ENCODE assay signal across 13 cellular contexts in the genomic region with DNA sequence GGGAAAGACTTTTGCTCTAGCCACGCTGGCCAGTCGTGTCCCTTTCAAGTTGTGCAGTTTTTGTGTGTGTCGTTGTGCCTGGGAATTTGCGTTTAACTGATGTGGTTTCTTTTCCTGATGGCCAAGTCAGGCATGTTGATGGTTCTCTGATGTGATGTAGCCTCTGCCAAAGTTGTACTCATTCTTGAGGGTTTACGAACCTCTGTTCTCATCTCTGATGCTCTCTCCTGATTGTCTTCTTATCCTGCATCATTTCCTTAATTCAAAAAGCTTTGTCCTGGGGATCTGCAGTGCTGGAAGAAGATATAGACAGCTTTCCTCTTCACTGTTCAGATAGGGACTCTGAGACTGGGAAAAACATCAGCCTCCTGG. TPM values are rescaled to one million over a fixed set of nuclear protein-coding genes. Genes with fewer than 3 reads are reported as not detected.
A peak's percentile ranks its signal among the peaks of the same experiment; 100 is the strongest.
DNase-seq lines count a peak whose midpoint lies in the region; ATAC-seq and TF ChIP-seq lines count a peak whose summit lies in the region.
"Had no signal": no experiment of that assay in that cellular context is flagged by ENCODE, and none has a peak within 500 bp of the region (broad histone marks: within the 10 kb centered on the region; RNA-seq: fewer than 3 reads in every experiment).

No MANE protein-coding gene starts in this region.

- WGBS in gastroesophageal sphincter (ENCODE audit: low coverage in 1 of 2), 2 donors, result 39 to 50% methylated on average over 4 of the region's 5 CpGs
- 9% methylated on average over 5 of the region's 5 CpGs for WGBS in prostate gland

- TF ChIP-seq POLR2A in gastroesophageal sphincter (IDR thresholded peaks at IDR 0.05) (no peak), prostate gland (IDR thresholded peaks at IDR 0.05) (no peak)

- H3K36me3 ChIP-seq in ACC112 (ENCODE audit: insufficient read depth, low read length) (no peaks in the 10 kb centered on the region), gastroesophageal sphincter (peaks cover 0 to 14% of the 10 kb centered on the region in 2 donors), prostate gland (no peaks in the 10 kb centered on the region), brain microvascular endothelial cell (replicated peaks) (no peaks in the 10 kb centered on the region), MG63 (peaks cover 56% of the 10 kb centered on the region)

- TF ChIP-seq EP300 in gastroesophageal sphincter (IDR thresholded peaks at IDR 0.05), result no peak

- ATAC-seq in gastroesophageal sphincter (no peak), GM19397 (IDR thresholded peaks at IDR 0.05; ENCODE audit: unreplicated experiment) (no peak)

- H3K79me2 ChIP-seq in ACC112 (ENCODE audit: control insufficient read depth, insufficient read depth, low read length, unreplicated experiment), result no peaks in the 10 kb centered on the region

- intact Hi-C loops in prostate gland (cut with DNase I), result no loop called here

- H3K4me3 ChIP-seq in ACC112 (ENCODE audit: low read depth, low read length) (peak overlapping the region; percentile 70; the same call in 1 of the 2 replicates), astrocyte of the spinal cord (ENCODE audit: low read depth, low read length) (no peak overlapping the region), gastroesophageal sphincter (no peak overlapping the region), prostate gland (no peak overlapping the region), brain microvascular endothelial cell (ENCODE audit: low read depth, low read length) (no peak overlapping the region), MG63 (no peak overlapping the region)

- H3K27ac ChIP-seq in ACC112 (ENCODE audit: low read depth, low read length), result peak overlapping the region; percentile 87
- peak overlapping the region; percentile 92 to 100 (median 96) for H3K27ac ChIP-seq in gastroesophageal sphincter
- H3K27ac ChIP-seq in prostate gland, result peak overlapping the region; percentile 94 to 98
- H3K27ac ChIP-seq in brain microvascular endothelial cell, result no peak overlapping the region

- TF ChIP-seq CTCF in astrocyte of the spinal cord (IDR thresholded peaks at IDR 0.05; ENCODE audit: low read depth, low read length), result no peak
- TF ChIP-seq CTCF in gastroesophageal sphincter (IDR thresholded peaks at IDR 0.05), result no peak
- no peak for TF ChIP-seq CTCF in prostate gland (IDR thresholded peaks at IDR 0.05)
- TF ChIP-seq CTCF in brain microvascular endothelial cell (IDR thresholded peaks at IDR 0.05; ENCODE audit: low read depth, low read length, missing control alignments), result no peak

- in situ Hi-C loops in astrocyte of the spinal cord (cut with HindIII; ENCODE audit: low sequenced_read_pairs) (no loop called here), brain microvascular endothelial cell (cut with HindIII; ENCODE audit: low pct_ligation_motif_present, low sequenced_read_pairs) (no loop called here)

- H3K4me1 ChIP-seq in ACC112 (ENCODE audit: control insufficient read depth, insufficient read depth, low read length, unreplicated experiment) (peaks cover 39% of the 10 kb centered on the region), gastroesophageal sphincter (peaks cover 53 to 100% (median 93%) of the 10 kb centered on the region in 3 donors), prostate gland (replicated peaks) (peaks cover 78% of the 10 kb centered on the region)

- H3K27me3 ChIP-seq in ACC112 (ENCODE audit: insufficient read depth, low read length) (no peaks in the 10 kb centered on the region), gastroesophageal sphincter (no peaks in the 10 kb centered on the region), prostate gland (replicated peaks; ENCODE audit: insufficient read depth) (no peaks in the 10 kb centered on the region), brain microvascular endothelial cell (replicated peaks) (no peaks in the 10 kb centered on the region), MG63 (no peaks in the 10 kb centered on the region)

- DNase-seq in astrocyte of the spinal cord (ENCODE audit: low read depth, low spot score), result peak; percentile 39
- no peak for DNase-seq in prostate gland (ENCODE audit: low spot score)
- DNase-seq in globus pallidus (ENCODE audit: low spot score), result no peak
- DNase-seq in brain microvascular endothelial cell, result no peak
- DNase-seq in MG63, result no peak
- DNase-seq: activated CD4-positive, alpha-beta T cell treated with anti-CD3 and anti-CD28 coated beads, Interleukin-2, amount 50 U/mL, for 4 hours; activated naive CD4-positive, alpha-beta T cell treated with anti-CD3 and anti-CD28 coated beads for 36 hours; islet precursor cell; NCI-H1417; NCI-H82 had no signal

- H2AFZ ChIP-seq in ACC112 (ENCODE audit: low read length, unreplicated experiment), result peak overlapping the region; percentile 91

- no peaks in the 10 kb centered on the region for H3K9me3 ChIP-seq in gastroesophageal sphincter
- H3K9me3 ChIP-seq in prostate gland, result no peaks in the 10 kb centered on the region
- H3K9me3 ChIP-seq in MG63, result no peaks in the 10 kb centered on the region

RNA-seq across cellular contexts. Expression of gene CD9, which starts 25.4 kb away (rescaled TPM):
- total RNA-seq in gastroesophageal sphincter (100 to 1,000 TPM; 379 to 558 (median 468) TPM), prostate gland (100 to 1,000 TPM; 198 to 845 TPM)
- 95.5 and 98.2 TPM in 2 replicates for total RNA-seq in MG63 (2014; rRNA removed; shearing (Covaris generic); ENCODE audit: low replicate concordance)
